Comparison of ENCODE assay signal across 36 cellular contexts in the genomic region with DNA sequence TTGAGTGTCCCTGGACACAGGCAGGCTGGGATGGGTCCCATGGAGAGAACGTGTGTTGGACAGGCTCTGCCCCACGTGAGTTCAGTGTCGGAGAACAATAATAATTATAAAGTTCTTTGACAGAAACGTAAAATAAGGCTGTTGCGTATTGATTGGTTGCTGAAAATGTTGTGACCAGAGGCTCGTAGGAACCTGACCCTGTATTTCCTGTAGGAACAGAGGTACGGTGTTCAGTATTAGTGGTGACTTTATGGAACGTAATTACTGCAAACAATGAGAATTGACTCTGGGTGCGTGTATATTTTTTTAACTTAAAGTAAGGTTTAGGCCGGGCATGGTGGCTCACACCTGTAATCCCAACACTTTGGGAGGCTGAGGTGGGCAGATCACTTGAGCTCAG. TPM values are rescaled to one million over a fixed set of nuclear protein-coding genes. Genes with fewer than 3 reads are reported as not detected.
"Had no signal": no experiment of that assay in that cellular context is flagged by ENCODE, and none has a peak within 500 bp of the region (broad histone marks: within the 10 kb centered on the region; RNA-seq: fewer than 3 reads in every experiment).

No MANE protein-coding gene starts in this region.

- H3K4me3 Mint-ChIP-seq: activated CD4-positive, alpha-beta memory T cell treated with anti-CD3 and anti-CD28 coated beads for 36 hours; activated T-cell treated with anti-CD3 and anti-CD28 coated beads, Interleukin-2, amount 50 U/mL, for 72 hours; activated T-helper 17 cell treated with anti-CD3 and anti-CD28 coated beads, Interleukin-2, amount 50 U/mL, for 72 hours had no signal

- H3K4me3 ChIP-seq: Peyer's patch had no signal

- H3K27ac Mint-ChIP-seq: activated CD4-positive, alpha-beta memory T cell treated with anti-CD3 and anti-CD28 coated beads for 36 hours; activated T-helper 17 cell treated with anti-CD3 and anti-CD28 coated beads, Interleukin-2, amount 50 U/mL, for 72 hours had no signal

- ATAC-seq: activated T-cell treated with anti-CD3 and anti-CD28 coated beads, Interleukin-2, amount 50 U/mL, for 72 hours; activated T-helper 17 cell treated with anti-CD3 and anti-CD28 coated beads, Interleukin-2, amount 50 U/mL, for 72 hours; PC-3; Right ventricle myocardium inferior had no signal

- H3K9me3 Mint-ChIP-seq: activated CD4-positive, alpha-beta memory T cell treated with anti-CD3 and anti-CD28 coated beads for 36 hours; activated T-cell treated with anti-CD3 and anti-CD28 coated beads, Interleukin-2, amount 50 U/mL, for 72 hours; activated T-helper 17 cell treated with anti-CD3 and anti-CD28 coated beads, Interleukin-2, amount 50 U/mL, for 72 hours had no signal

- H3K27me3 Mint-ChIP-seq: activated CD4-positive, alpha-beta memory T cell treated with anti-CD3 and anti-CD28 coated beads for 36 hours; activated T-helper 17 cell treated with anti-CD3 and anti-CD28 coated beads, Interleukin-2, amount 50 U/mL, for 72 hours had no signal

- H3K36me3 ChIP-seq: Peyer's patch had no signal

- DNase-seq: activated CD4-positive, alpha-beta memory T cell treated with anti-CD3 and anti-CD28 coated beads for 36 hours; activated CD4-positive, alpha-beta T cell treated with anti-CD3 and anti-CD28 coated beads, Interleukin-2, amount 50 U/mL, for 1 hour; activated CD8-positive, alpha-beta memory T cell treated with anti-CD3 and anti-CD28 coated beads, Interleukin-2, amount 50 U/mL, for 4 hours; activated effector memory CD4-positive, alpha-beta T cell treated with anti-CD3 and anti-CD28 coated beads, Interleukin-2, amount 50 U/mL, for 16 hours; activated naive CD4-positive, alpha-beta T cell; activated naive CD4-positive, alpha-beta T cell treated with anti-CD3 and anti-CD28 coated beads, Interleukin-2, amount 50 U/mL, for 16 hours; activated T-cell treated with anti-CD3 and anti-CD28 coated beads for 4 hours; activated T-cell treated with anti-CD3 and anti-CD28 coated beads, Interleukin-2, amount 50 U/mL, for 72 hours; amniotic stem cell; brain microvascular endothelial cell; central memory CD4-positive, alpha-beta T cell; Karpas-422; KBM-7; NCI-H1105; NCI-H1417 treated with DMSO at 0.1 percent for 48 hours; NCI-H187 treated with DMSO at 0.1 percent for 48 hours; NCI-H2081; NCI-H226; NCI-H446 treated with DMSO at 0.1 percent for 48 hours; NCI-H524; NCI-H69; NCI-H82; NK-92 treated with Interleukin-12 subunit alpha and Interleukin-12 subunit beta, amount 100 ng/mL, for 24 hours; PC-3; Peyer's patch; RPMI8226; SIG-M5; SW 1271; T-helper 1 cell; T-helper 2 cell; T-helper 9 cell; WERI-Rb-1 had no signal

- H3K27me3 ChIP-seq: brain microvascular endothelial cell, Peyer's patch had no signal

- H3K9me3 ChIP-seq: Peyer's patch had no signal

- H3K27ac ChIP-seq: brain microvascular endothelial cell, Peyer's patch, WERI-Rb-1 had no signal

RNA-seq across cellular contexts. Expression of gene CRIP1, which starts 59.3 kb away (rescaled TPM):
- total RNA-seq: MCF 10A, SK-MEL-5 had no signal
